Comparison of ENCODE assay signal across 14 cellular contexts in genomic region chr4:145945431-145946155, GRCh38. TPM values are rescaled to one million over a fixed set of nuclear protein-coding genes. Genes with fewer than 3 reads are reported as not detected.
DNase-seq lines count a peak whose midpoint lies in the region; TF ChIP-seq lines count a peak whose summit lies in the region.
"Had no signal": no experiment of that assay in that cellular context is flagged by ENCODE, and none has a peak within 500 bp of the region (broad histone marks: within the 10 kb centered on the region; RNA-seq: fewer than 3 reads in every experiment).

No MANE protein-coding gene starts in this region.

- no peaks in the 10 kb centered on the region for H3K9me3 Mint-ChIP-seq in progenitor cell of endocrine pancreas (ENCODE audit: low read depth)
- H3K9me3 Mint-ChIP-seq: CD8-positive, alpha-beta memory T cell; H9 had no signal

- no peaks in the 10 kb centered on the region for H3K9me3 ChIP-seq in PC-9 (ENCODE audit: insufficient read depth, low read depth)
- H3K9me3 ChIP-seq: SK-N-SH had no signal

- POLR2A ChIA-PET in PC-9 (lab: Charles Lee; ENCODE audit: unreplicated experiment) (interaction anchor here (0.7 kb wide), 2 partner anchors 12 to 140 kb away, joined by 3 to 4 read pairs; no protein-coding TSS in a partner anchor), GM10248 (lab: Yijun Ruan, JAX) (no interaction called here)

- H3K4me1 ChIP-seq in PC-9 (replicated peaks; ENCODE audit: insufficient read depth) = peaks cover 22% of the 10 kb centered on the region

- H3K79me2 ChIP-seq in PC-9 (ENCODE audit: low read depth) = no peaks in the 10 kb centered on the region

- no peak overlapping the region for H3K27ac Mint-ChIP-seq in progenitor cell of endocrine pancreas
- H3K27ac Mint-ChIP-seq: CD8-positive, alpha-beta memory T cell; H9 had no signal

- no peak for TF ChIP-seq CTCF in PC-9 (conservative IDR thresholded peaks at IDR 0.05)
- TF ChIP-seq CTCF in progenitor cell of endocrine pancreas (IDR thresholded peaks at IDR 0.05; ENCODE audit: unreplicated experiment) = no peak
- TF ChIP-seq CTCF in GM10248 (IDR thresholded peaks at IDR 0.05; ENCODE audit: control extremely low read depth, extremely low read depth, low read depth, missing control alignments) = no peak

- no peaks in the 10 kb centered on the region for H3K9me2 ChIP-seq in PC-9 (ENCODE audit: insufficient read depth)
- H3K9me2 ChIP-seq: SK-N-SH had no signal

- H3K36me3 ChIP-seq in PC-9 (ENCODE audit: low read depth) = no peaks in the 10 kb centered on the region

- H3K4me3 ChIP-seq in PC-9 = no peak overlapping the region

- no peak overlapping the region for H3K4me3 Mint-ChIP-seq in progenitor cell of endocrine pancreas (ENCODE audit: low read depth)
- H3K4me3 Mint-ChIP-seq: CD8-positive, alpha-beta memory T cell; H9 had no signal

- peaks cover 13% of the 10 kb centered on the region for H3K4me1 Mint-ChIP-seq in progenitor cell of endocrine pancreas (ENCODE audit: low read depth)
- H3K4me1 Mint-ChIP-seq: CD8-positive, alpha-beta memory T cell; H9 had no signal

- H3K27me3 ChIP-seq in PC-9 (ENCODE audit: insufficient read depth, low read depth) = no peaks in the 10 kb centered on the region

- intact Hi-C loops in PC-9 (cut with micrococcal nuclease; ENCODE audit: unreplicated experiment) = no loop called here

- H3K27me3 Mint-ChIP-seq in progenitor cell of endocrine pancreas = peaks cover 3% of the 10 kb centered on the region

- no peak overlapping the region for H2AFZ ChIP-seq in PC-9

- CTCF ChIA-PET in PC-9 (lab: Charles Lee) (interaction anchor here (1.4 kb wide), 1 partner anchor 10 kb away, joined by 3 read pairs; no protein-coding TSS in a partner anchor), GM10248 (lab: Yijun Ruan, JAX) (interaction anchor here (0.8 to 2.1 kb wide), 5 partner anchors 10 to 69 kb away, joined by 3 to 11 read pairs (median 4); no protein-coding TSS in a partner anchor)

- H3F3A ChIP-seq in PC-9 (ENCODE audit: insufficient read depth, low read depth) = peaks cover 12% of the 10 kb centered on the region

- H3K4me2 ChIP-seq in PC-9 = peak overlapping the region; percentile 39
- H3K4me2 ChIP-seq: SK-N-SH had no signal

- no TSS peak for BruUV-seq in PC-9 (replicated peaks; lab: Mats Ljungman, UMichigan)

- no peaks in the 10 kb centered on the region for H4K20me1 ChIP-seq in PC-9 (ENCODE audit: insufficient read depth)

- peak overlapping the region; percentile 54 for H3K27ac ChIP-seq in PC-9
- H3K27ac ChIP-seq in epithelial cell of prostate = no peak overlapping the region

- no peaks in the 10 kb centered on the region for H3K36me3 Mint-ChIP-seq in progenitor cell of endocrine pancreas (ENCODE audit: insufficient read depth)
- H3K36me3 Mint-ChIP-seq: CD8-positive, alpha-beta memory T cell had no signal

- DNase-seq in HT-29 (ENCODE audit: low spot score) (peak; percentile 19), PC-9 (peak; percentile 14 to 80), epithelial cell of prostate (ENCODE audit: low read depth, low spot score) (peak; percentile 45), renal cortical epithelial cell (ENCODE audit: low read depth) (peak; percentile 26), progenitor cell of endocrine pancreas (ENCODE audit: low spot score, unreplicated experiment) (no peak), GM10248 (ENCODE audit: extremely low spot score) (no peak)
- no peak for DNase-seq in activated effector memory CD4-positive, alpha-beta T cell treated with anti-CD3 and anti-CD28 coated beads, Interleukin-2, amount 50 U/mL, for 16 hours
- DNase-seq: CD8-positive, alpha-beta memory T cell; H9; NCI-H1048; NCI-H146; NCI-H2081 treated with DMSO at 0.1 percent for 48 hours; NCI-H526; SK-N-SH had no signal

RNA-seq across cellular contexts. Expression of gene ZNF827, which starts 7.0 kb away (rescaled TPM):
- 4.8 and 10.6 TPM in 2 replicates for total RNA-seq in HT-29 (2014; rRNA removed; shearing (Covaris generic))
- total RNA-seq in PC-9 (2021) (22.4 and 24.1 TPM in 2 replicates), renal cortical epithelial cell (4.7 and 24.5 TPM in 2 replicates), progenitor cell of endocrine pancreas (49.2 and 50.2 TPM in 2 replicates)

Comparison
In these comparisons a context has a peak if more than half of its experiments do, and no peak if none do; other contexts are left out.
1. DNase-seq: peak in HT-29 (single experiment), PC-9 (2 of 2), epithelial cell of prostate (single experiment) and renal cortical epithelial cell (single experiment); none in progenitor cell of endocrine pancreas (single experiment), activated effector memory CD4-positive, alpha-beta T cell treated with anti-CD3 and anti-CD28 coated beads, Interleukin-2, amount 50 U/mL, for 16 hours (single experiment) and GM10248 (single experiment).